27 cellular contexts compared by ENCODE assay signal in the genomic region with DNA sequence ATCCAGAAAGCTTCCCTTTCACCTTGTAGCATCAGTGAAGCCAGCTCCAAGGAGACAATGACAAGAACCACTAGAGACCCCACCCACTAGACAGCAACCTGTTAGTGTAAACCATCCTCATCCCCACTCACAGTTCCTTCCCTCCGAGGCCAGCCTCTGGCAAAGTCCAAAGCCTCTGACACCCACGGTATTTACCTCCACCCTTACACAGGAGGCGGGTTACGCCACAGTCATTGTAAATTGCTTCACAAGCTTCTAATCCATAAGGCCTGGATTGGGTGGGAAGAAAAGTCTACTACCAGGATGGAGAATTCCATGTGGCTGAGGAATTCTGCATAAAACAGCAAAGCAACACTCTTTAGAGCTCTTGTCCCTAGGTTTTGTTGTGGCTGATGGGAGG.
"Had no signal": no experiment of that assay in that cellular context is flagged by ENCODE, and none has a peak within 500 bp of the region (broad histone marks: within the 10 kb centered on the region; RNA-seq: fewer than 3 reads in every experiment).

No MANE protein-coding gene starts in this region.

- DNase-seq: heart right ventricle; hippocampal formation; kidney glomerular epithelial cell; left cardiac atrium; left lung; mesendoderm; midbrain; mucosa of descending colon; naive thymus-derived CD4-positive, alpha-beta T cell; ovary; spleen; stimulated activated CD4-positive, alpha-beta T cell treated with anti-CD3 and anti-CD28 coated beads, Interleukin-4, amount 100 ng/mL, for 24 hours; stimulated activated naive CD4-positive, alpha-beta T cell; tibial artery; trophoblast cell; uterus had no signal

- H3K4me1 ChIP-seq: heart right ventricle, left lung, right atrium auricular region, spleen, suprapubic skin, tibial artery, uterus had no signal

- H3K36me3 Mint-ChIP-seq: naive thymus-derived CD4-positive, alpha-beta T cell; natural killer cell treated with Interleukin-12 subunit alpha and Interleukin-12 subunit beta and Interleukin-15 and Interleukin-18, amount 100 ng/mL, for 72 hours; stimulated activated effector memory CD8-positive, alpha-beta T cell treated with anti-CD3 and anti-CD28 coated beads, Interleukin-12 subunit alpha, Interleukin-12 subunit beta, amount 100 ng/mL, for 72 hours had no signal

- H3K27ac ChIP-seq: heart right ventricle, left lung, ovary, right atrium auricular region, skin epidermis, spleen, suprapubic skin, thoracic aorta, tibial artery, uterus had no signal

- H3K27me3 ChIP-seq: ovary, uterus had no signal

- H3K4me1 Mint-ChIP-seq: naive thymus-derived CD4-positive, alpha-beta T cell; stimulated activated effector memory CD8-positive, alpha-beta T cell treated with anti-CD3 and anti-CD28 coated beads, Interleukin-12 subunit alpha, Interleukin-12 subunit beta, amount 100 ng/mL, for 72 hours had no signal

- ATAC-seq: heart right ventricle; left cardiac atrium; left lung; mucosa of descending colon; naive thymus-derived CD4-positive, alpha-beta T cell; natural killer cell treated with Interleukin-12 subunit alpha and Interleukin-12 subunit beta and Interleukin-15 and Interleukin-18, amount 100 ng/mL, for 72 hours; sciatic nerve; stimulated activated effector memory CD8-positive, alpha-beta T cell treated with anti-CD3 and anti-CD28 coated beads, Interleukin-12 subunit alpha, Interleukin-12 subunit beta, amount 100 ng/mL, for 72 hours had no signal

- H3K36me3 ChIP-seq: heart right ventricle, left lung, ovary, right atrium auricular region, spleen, suprapubic skin, thoracic aorta, tibial artery, uterus had no signal

- H3K4me3 Mint-ChIP-seq: naive thymus-derived CD4-positive, alpha-beta T cell; natural killer cell treated with Interleukin-12 subunit alpha and Interleukin-12 subunit beta and Interleukin-15 and Interleukin-18, amount 100 ng/mL, for 72 hours; stimulated activated effector memory CD8-positive, alpha-beta T cell treated with anti-CD3 and anti-CD28 coated beads, Interleukin-12 subunit alpha, Interleukin-12 subunit beta, amount 100 ng/mL, for 72 hours; stimulated activated naive CD8-positive, alpha-beta T cell treated with anti-CD3 and anti-CD28 coated beads, Interleukin-15, Interleukin-2, amounts not matched to agents 100 ng/mL and 50 ng/mL, for 24 hours had no signal

- H3K27ac Mint-ChIP-seq: natural killer cell treated with Interleukin-12 subunit alpha and Interleukin-12 subunit beta and Interleukin-15 and Interleukin-18, amount 100 ng/mL, for 72 hours; progenitor cell of endocrine pancreas; stimulated activated effector memory CD8-positive, alpha-beta T cell treated with anti-CD3 and anti-CD28 coated beads, Interleukin-12 subunit alpha, Interleukin-12 subunit beta, amount 100 ng/mL, for 72 hours; stimulated activated naive CD8-positive, alpha-beta T cell treated with anti-CD3 and anti-CD28 coated beads, Interleukin-15, Interleukin-2, amounts not matched to agents 100 ng/mL and 50 ng/mL, for 24 hours had no signal

- H3K9me3 Mint-ChIP-seq: natural killer cell treated with Interleukin-12 subunit alpha and Interleukin-12 subunit beta and Interleukin-15 and Interleukin-18, amount 100 ng/mL, for 72 hours; stimulated activated naive CD8-positive, alpha-beta T cell treated with anti-CD3 and anti-CD28 coated beads, Interleukin-15, Interleukin-2, amounts not matched to agents 100 ng/mL and 50 ng/mL, for 24 hours had no signal

- H3K4me3 ChIP-seq: heart right ventricle, left lung, lung, mucosa of descending colon, ovary, right atrium auricular region, skin epidermis, spleen, suprapubic skin, thoracic aorta, tibial artery, uterus had no signal

- FAIRE-seq: keratinocyte had no signal

- H3K9me3 ChIP-seq: heart right ventricle, left lung, mucosa of descending colon, ovary, right atrium auricular region, spleen, suprapubic skin, thoracic aorta, tibial artery, uterus had no signal
